ENCODE assay signal across 8 cellular contexts in the genomic region with DNA sequence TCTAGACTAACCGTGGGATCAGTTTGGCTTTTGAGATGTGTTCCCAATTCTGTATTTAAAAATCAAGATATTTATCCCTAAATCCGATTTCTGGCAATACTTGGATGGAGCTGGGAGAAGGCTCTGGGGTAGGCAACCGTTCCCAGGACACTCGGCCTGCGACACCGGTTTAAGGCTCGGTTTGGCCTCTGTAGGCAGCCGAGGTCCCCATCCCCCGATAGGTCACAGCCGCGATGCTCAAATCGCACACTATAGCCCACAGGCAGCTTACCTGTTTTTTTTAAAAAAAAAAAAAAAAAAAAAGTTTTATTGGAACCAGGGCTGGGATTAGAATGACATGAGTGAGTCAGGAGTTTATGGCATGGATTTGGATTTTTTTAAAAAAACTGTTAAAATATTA. TPM values are rescaled to one million over a fixed set of nuclear protein-coding genes. Genes with fewer than 3 reads are reported as not detected.
A peak's percentile ranks its signal among the peaks of the same experiment; 100 is the strongest.
DNase-seq lines count a peak whose midpoint lies in the region; ATAC-seq and TF ChIP-seq lines count a peak whose summit lies in the region.

No MANE protein-coding gene starts in this region.

- H3K4me1 ChIP-seq in mononuclear cell (ENCODE audit: insufficient read depth, low read length), result peaks cover 22% of the 10 kb centered on the region

- H3K4me3 ChIP-seq in HFF-Myc (replicated peaks; ENCODE audit: low read depth, low read length) (peak overlapping the region; percentile 92), brain microvascular endothelial cell (ENCODE audit: low read depth, low read length) (peak overlapping the region; percentile 95), mononuclear cell (ENCODE audit: low read length) (peak overlapping the region; percentile 91)

- no peak for DNase-seq in HFF-Myc (ENCODE audit: extremely low read depth, low read depth)
- no peak for DNase-seq in brain microvascular endothelial cell
- no peak for DNase-seq in dedifferentiated amniotic fluid mesenchymal stem cell (ENCODE audit: extremely low spot score)
- no peak for DNase-seq in NCI-H345 (lab: John Stamatoyannopoulos, UW)
- DNase-seq in DMS114 treated with DMSO at 0.1 percent for 48 hours (lab: John Stamatoyannopoulos, UW; ENCODE audit: unreplicated experiment), result no peak

- H3K27me3 ChIP-seq in brain microvascular endothelial cell (replicated peaks), result no peaks in the 10 kb centered on the region
- no peaks in the 10 kb centered on the region for H3K27me3 ChIP-seq in mononuclear cell (ENCODE audit: insufficient read depth, low read length)

- no peaks in the 10 kb centered on the region for H3K9me3 ChIP-seq in mononuclear cell (ENCODE audit: low read depth, low read length)

- in situ Hi-C loops in brain microvascular endothelial cell (cut with HindIII; ENCODE audit: low pct_ligation_motif_present, low sequenced_read_pairs), result no loop called here

- TF ChIP-seq CTCF in 22Rv1 (IDR thresholded peaks at IDR 0.05), result no peak
- TF ChIP-seq CTCF in HFF-Myc (IDR thresholded peaks at IDR 0.05; ENCODE audit: low read depth, low read length, missing control alignments), result no peak
- TF ChIP-seq CTCF in brain microvascular endothelial cell (IDR thresholded peaks at IDR 0.05; ENCODE audit: low read depth, low read length, missing control alignments), result no peak

- no peak for ATAC-seq in GM18498 (IDR thresholded peaks at IDR 0.05; ENCODE audit: unreplicated experiment)

- H3K27ac ChIP-seq in 22Rv1, result peak overlapping the region; percentile 48; the same call in 1 of the 2 replicates
- no peak overlapping the region for H3K27ac ChIP-seq in brain microvascular endothelial cell

- H3K36me3 ChIP-seq in brain microvascular endothelial cell (replicated peaks), result no peaks in the 10 kb centered on the region

RNA-seq across cellular contexts. Expression of gene TAF3, which starts 0.7 kb away (rescaled TPM):
- 6.7 TPM for total RNA-seq in mononuclear cell

RNA-seq across cellular contexts. Expression of gene ATP5F1C, which starts 29.6 kb away (rescaled TPM):
- total RNA-seq in mononuclear cell, result 303 TPM

RNA-seq across cellular contexts. Expression of gene KIN, which starts 29.8 kb away (rescaled TPM):
- total RNA-seq in mononuclear cell, result 7.9 TPM
